ENCODE assay signal across 8 cellular contexts in the genomic region with DNA sequence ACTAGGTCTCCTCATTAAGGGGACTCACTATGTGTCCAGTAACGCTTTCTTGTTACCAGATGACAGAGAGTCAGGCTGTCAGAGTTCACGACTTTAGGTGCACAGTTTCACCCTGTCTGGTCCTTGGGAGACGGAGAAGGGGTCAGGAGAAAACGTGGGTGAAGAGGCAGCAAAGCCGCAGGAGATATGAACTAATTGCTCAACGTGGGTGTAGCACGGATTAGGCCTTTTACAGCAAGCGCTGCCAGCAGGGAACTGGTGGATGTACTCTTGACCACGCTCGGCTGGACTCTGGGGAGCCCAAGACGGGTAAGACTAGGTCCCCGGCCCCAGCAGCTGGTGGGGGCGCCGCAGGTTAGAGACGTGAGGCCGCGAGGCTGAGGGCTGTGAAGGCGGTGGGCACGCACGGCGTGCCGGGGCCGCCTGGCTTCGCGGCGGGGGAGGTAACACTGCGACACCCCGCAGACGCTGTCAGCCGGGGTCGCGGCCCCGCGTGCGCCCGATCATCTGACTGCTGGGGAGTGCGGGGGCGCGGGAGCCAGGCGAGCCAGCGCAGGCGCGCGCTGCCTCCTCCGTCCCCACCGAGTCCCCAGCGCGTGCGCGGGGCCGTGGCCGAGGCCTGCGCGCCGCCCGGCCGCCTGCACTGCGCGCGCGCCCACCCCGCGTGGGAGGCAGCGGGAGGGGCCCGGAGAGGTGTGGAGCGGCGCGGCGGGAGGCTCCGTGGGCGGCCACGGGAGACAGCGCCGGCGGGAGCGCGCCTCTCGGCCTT. TPM values are rescaled to one million over a fixed set of nuclear protein-coding genes. Genes with fewer than 3 reads are reported as not detected.
DNase-seq lines count a peak whose midpoint lies in the region; ATAC-seq and FAIRE-seq lines count a peak whose summit lies in the region.

A gene with protein sequence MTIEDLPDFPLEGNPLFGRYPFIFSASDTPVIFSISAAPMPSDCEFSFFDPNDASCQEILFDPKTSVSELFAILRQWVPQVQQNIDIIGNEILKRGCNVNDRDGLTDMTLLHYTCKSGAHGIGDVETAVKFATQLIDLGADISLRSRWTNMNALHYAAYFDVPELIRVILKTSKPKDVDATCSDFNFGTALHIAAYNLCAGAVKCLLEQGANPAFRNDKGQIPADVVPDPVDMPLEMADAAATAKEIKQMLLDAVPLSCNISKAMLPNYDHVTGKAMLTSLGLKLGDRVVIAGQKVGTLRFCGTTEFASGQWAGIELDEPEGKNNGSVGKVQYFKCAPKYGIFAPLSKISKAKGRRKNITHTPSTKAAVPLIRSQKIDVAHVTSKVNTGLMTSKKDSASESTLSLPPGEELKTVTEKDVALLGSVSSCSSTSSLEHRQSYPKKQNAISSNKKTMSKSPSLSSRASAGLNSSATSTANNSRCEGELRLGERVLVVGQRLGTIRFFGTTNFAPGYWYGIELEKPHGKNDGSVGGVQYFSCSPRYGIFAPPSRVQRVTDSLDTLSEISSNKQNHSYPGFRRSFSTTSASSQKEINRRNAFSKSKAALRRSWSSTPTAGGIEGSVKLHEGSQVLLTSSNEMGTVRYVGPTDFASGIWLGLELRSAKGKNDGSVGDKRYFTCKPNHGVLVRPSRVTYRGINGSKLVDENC (plus strand): TSS at position 575 of the 769 bp plus-strand sequence. CDS start 5,974 bp downstream, outside the sequence.

- ATAC-seq in HG02981 (IDR thresholded peaks at IDR 0.05; ENCODE audit: unreplicated experiment) (peak; percentile 29), left ventricle myocardium superior (peak; percentile 89)

- no peak for FAIRE-seq in GM18507 (lab: Jason Lieb, UNC)

- no peaks in the 10 kb centered on the region for H3K36me3 ChIP-seq in urinary bladder (ENCODE audit: insufficient read depth)

- WGBS in urinary bladder = 3% methylated on average over 77 of the region's 78 CpGs

- H3K27ac ChIP-seq in urinary bladder (ENCODE audit: low read depth) = peak within 1 kb of the TSS; percentile 97

- H3K4me3 ChIP-seq in urinary bladder (ENCODE audit: low read depth, low read length) = peak within 1 kb of the TSS; percentile 92

- intact Hi-C loops in left ventricle myocardium superior (cut with micrococcal nuclease) = no loop called here

- no peaks in the 10 kb centered on the region for H3K4me1 ChIP-seq in urinary bladder (ENCODE audit: insufficient read depth)

- DNase-seq in GM18507 (ENCODE audit: extremely low spot score, insufficient read length, low read depth) = peak; percentile 54
- peak; percentile 60 for DNase-seq in T follicular helper cell (ENCODE audit: low read depth)
- DNase-seq in amniotic stem cell (lab: John Stamatoyannopoulos, UW) = peak; percentile 44
- DNase-seq in left ventricle myocardium superior = peak; percentile 83
- no peak for DNase-seq in pulmonary artery endothelial cell (ENCODE audit: low read depth, low spot score)
- no peak for DNase-seq in NOMO-1 (lab: John Stamatoyannopoulos, UW; ENCODE audit: unreplicated experiment in 2 of 2)

RNA-seq across cellular contexts. Expression of the gene that starts here (rescaled TPM):
- 31.4 TPM for total RNA-seq in left ventricle myocardium superior
- 28.0 and 35.5 TPM in 2 replicates for total RNA-seq in pulmonary artery endothelial cell
- total RNA-seq in urinary bladder = 58.1 TPM
- 39.8 TPM for polyA plus RNA-seq in urinary bladder

Comparison
In these comparisons a context has a peak if more than half of its experiments do, and no peak if none do; other contexts are left out.
1. DNase-seq: peak in GM18507 (single experiment), T follicular helper cell (single experiment), amniotic stem cell (single experiment) and left ventricle myocardium superior (single experiment); none in pulmonary artery endothelial cell (single experiment) and NOMO-1 (0 of 2).